17 cellular contexts compared by ENCODE assay signal in the genomic region with DNA sequence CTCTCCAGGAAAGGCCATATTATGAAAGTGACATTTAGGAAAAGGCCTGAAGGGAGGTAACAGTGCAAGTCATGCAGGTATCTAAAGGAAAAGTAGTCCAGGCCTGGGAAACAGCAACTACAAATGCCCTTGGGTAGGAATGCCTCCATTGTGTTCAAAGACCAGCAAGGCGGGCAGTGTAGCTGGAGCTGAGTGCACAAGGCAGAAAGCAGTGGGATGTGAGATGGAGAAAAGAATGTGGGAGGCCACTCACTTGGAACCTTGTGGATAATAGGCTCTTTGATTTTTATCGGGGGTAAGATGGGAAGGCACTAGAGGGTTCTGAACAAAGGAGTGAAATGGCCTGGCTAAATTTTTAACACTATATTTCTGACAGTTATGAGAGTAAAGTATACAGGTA.
"Had no signal": no experiment of that assay in that cellular context is flagged by ENCODE, and none has a peak within 500 bp of the region (broad histone marks: within the 10 kb centered on the region; RNA-seq: fewer than 3 reads in every experiment).

No MANE protein-coding gene starts in this region.

- H3K4me3 Mint-ChIP-seq: naive thymus-derived CD4-positive, alpha-beta T cell had no signal

- ATAC-seq: esophagus mucosa; gastrocnemius medialis; left ventricle myocardium superior; naive thymus-derived CD4-positive, alpha-beta T cell; pancreas; right cardiac atrium had no signal

- H3K36me3 ChIP-seq: gastrocnemius medialis, pancreas had no signal

- H3K27me3 ChIP-seq: dorsolateral prefrontal cortex, gastrocnemius medialis, pancreas had no signal

- H3K4me1 Mint-ChIP-seq: naive thymus-derived CD4-positive, alpha-beta T cell had no signal

- DNase-seq: dorsolateral prefrontal cortex; effector memory CD4-positive, alpha-beta T cell; gastrocnemius medialis; left cardiac atrium; left ventricle myocardium superior; mesenchymal stem cell; naive thymus-derived CD4-positive, alpha-beta T cell; occipital lobe; pancreas; right cardiac atrium; stimulated activated CD4-positive, alpha-beta T cell treated with anti-CD3 and anti-CD28 coated beads, Interleukin-2, amount 100 ng/mL, for 48 hours; stimulated activated naive CD4-positive, alpha-beta T cell treated with Interleukin-2 at 50 U/mL for 16 hours had no signal

- H3K9me3 ChIP-seq: gastrocnemius medialis, pancreas had no signal

- H3K4me3 ChIP-seq: coronary artery, dorsolateral prefrontal cortex, gastrocnemius medialis, lung, pancreas, smooth muscle cell had no signal

- H3K4me1 ChIP-seq: pancreas had no signal

- H3K27ac ChIP-seq: coronary artery, dorsolateral prefrontal cortex, gastrocnemius medialis, pancreas had no signal

- H3K27ac Mint-ChIP-seq: naive thymus-derived CD4-positive, alpha-beta T cell; progenitor cell of endocrine pancreas had no signal

- H3K36me3 Mint-ChIP-seq: naive thymus-derived CD4-positive, alpha-beta T cell had no signal

- H3K27me3 Mint-ChIP-seq: naive thymus-derived CD4-positive, alpha-beta T cell; progenitor cell of endocrine pancreas had no signal
